Comparison of ENCODE assay signal across 19 cellular contexts in genomic region chr16:9219811-9220210, GRCh38.
"Had no signal": no experiment of that assay in that cellular context is flagged by ENCODE, and none has a peak within 500 bp of the region (broad histone marks: within the 10 kb centered on the region; RNA-seq: fewer than 3 reads in every experiment).

No MANE protein-coding gene starts in this region.

- H3K9me3 ChIP-seq: esophagus squamous epithelium, pancreas, prostate gland, right lobe of liver, testis had no signal

- H3K4me1 ChIP-seq: esophagus squamous epithelium, gastroesophageal sphincter, pancreas, prostate gland, right lobe of liver, spleen, testis, tibial nerve had no signal

- H3K27ac ChIP-seq: esophagus squamous epithelium, gastroesophageal sphincter, pancreas, prostate gland, right lobe of liver, spleen, testis, tibial nerve had no signal

- H3K4me3 ChIP-seq: esophagus squamous epithelium, gastroesophageal sphincter, pancreas, prostate gland, right lobe of liver, spleen, testis, tibial nerve had no signal

- H3K36me3 ChIP-seq: esophagus squamous epithelium, gastroesophageal sphincter, pancreas, prostate gland, right lobe of liver, spleen, tibial nerve had no signal

- H3K27me3 ChIP-seq: pancreas, right lobe of liver, spleen, testis, tibial nerve had no signal

- DNase-seq: cerebellar nuclear complex; esophagus squamous epithelium; foreskin fibroblast; immature natural killer cell; kidney; left colon; naive thymus-derived CD8-positive, alpha-beta T cell; occipital lobe; pancreas; retina; right lobe of liver; spleen; stimulated activated CD4-positive, alpha-beta T cell treated with anti-CD3 and anti-CD28 coated beads, Interleukin-15, amount 100 ng/mL, for 24 hours; stimulated activated CD4-positive, alpha-beta T cell treated with anti-CD3 and anti-CD28 coated beads, Interleukin-1b, Interleukin-23, amount 100 ng/mL, for 48 hours; stimulated activated CD4-positive, alpha-beta T cell treated with anti-CD3 and anti-CD28 coated beads, Interleukin-4, amount 100 ng/mL, for 24 hours; testis had no signal
